ENCODE assay signal across 8 cellular contexts in genomic region chr12:121578230-121579189, GRCh38. TPM values are rescaled to one million over a fixed set of nuclear protein-coding genes. Genes with fewer than 3 reads are reported as not detected.
DNase-seq lines count a peak whose midpoint lies in the region; ATAC-seq, FAIRE-seq and TF ChIP-seq lines count a peak whose summit lies in the region.

No MANE protein-coding gene starts in this region.

- FAIRE-seq in RCC 7860 (lab: Jason Lieb, UNC): no peak

- H3K4me3 Mint-ChIP-seq in activated B cell treated with CpG ODN at 0.5 μM for 24 hours: peak overlapping the region; percentile 95
- peak overlapping the region; percentile 77 to 99 (median 96) for H3K4me3 Mint-ChIP-seq in naive thymus-derived CD8-positive, alpha-beta T cell

- peak; percentile 29 for DNase-seq in activated B cell treated with CpG ODN at 0.5 μM for 24 hours
- no peak for DNase-seq in epithelial cell of proximal tubule (ENCODE audit: low read depth)
- peak in 6 of 10 donors; percentile 26 to 43 (median 34) for DNase-seq in naive thymus-derived CD8-positive, alpha-beta T cell
- DNase-seq in AML-193 (lab: John Stamatoyannopoulos, UW): no peak
- no peak for DNase-seq in RCC 7860 (ENCODE audit: low spot score)
- no peak for DNase-seq in SKM-1 (lab: John Stamatoyannopoulos, UW; ENCODE audit: unreplicated experiment)
- DNase-seq in SKM-1 treated with dmso at 0.1 percent for 144 hours (lab: John Stamatoyannopoulos, UW; ENCODE audit: unreplicated experiment): no peak

- intact Hi-C loops in activated B cell treated with CpG ODN at 0.5 μM for 24 hours (cut with micrococcal nuclease): no loop called here

- CTCF ChIA-PET in activated B cell treated with CpG ODN at 0.5 μM for 24 hours (lab: Charles Lee): interaction anchor here (1.8 to 2.5 kb wide), 4 partner anchors 18 to 79 kb away, joined by 7 to 16 read pairs (median 12); partner anchors contain the start of gene ORAI1

- H3K4me1 Mint-ChIP-seq in activated B cell treated with CpG ODN at 0.5 μM for 24 hours: peaks cover 48% of the 10 kb centered on the region
- H3K4me1 Mint-ChIP-seq in naive thymus-derived CD8-positive, alpha-beta T cell: peaks cover 22 to 40% (median 31%) of the 10 kb centered on the region in 4 donors

- ATAC-seq in activated B cell treated with CpG ODN at 0.5 μM for 24 hours (ENCODE audit: low read depth): peak; percentile 10
- peak; percentile 24 to 29 for ATAC-seq in naive thymus-derived CD8-positive, alpha-beta T cell

- TF ChIP-seq CTCF in GM12875 (IDR thresholded peaks at IDR 0.05; ENCODE audit: borderline replicate concordance, insufficient read depth, low read depth, low read length) (0 out of 2 replicates have a peak, but pooled peaks have one; percentile 3), activated B cell treated with CpG ODN at 0.5 μM for 24 hours (IDR thresholded peaks at IDR 0.05) (no peak), epithelial cell of proximal tubule (conservative IDR thresholded peaks at IDR 0.05; ENCODE audit: low read depth, low read length) (no peak)

- H3K4me3 ChIP-seq in GM12875 (ENCODE audit: low read depth, low read length): peak overlapping the region; percentile 54
- peak overlapping the region; percentile 57 for H3K4me3 ChIP-seq in epithelial cell of proximal tubule (ENCODE audit: low read depth, low read length)

- no peaks in the 10 kb centered on the region for H3K27me3 Mint-ChIP-seq in activated B cell treated with CpG ODN at 0.5 μM for 24 hours
- no peaks in the 10 kb centered on the region for H3K27me3 Mint-ChIP-seq in naive thymus-derived CD8-positive, alpha-beta T cell

- H3K36me3 Mint-ChIP-seq in activated B cell treated with CpG ODN at 0.5 μM for 24 hours (ENCODE audit: low read depth): peaks cover 20% of the 10 kb centered on the region
- peaks cover 0 to 24% (median 9%) of the 10 kb centered on the region in 3 donors for H3K36me3 Mint-ChIP-seq in naive thymus-derived CD8-positive, alpha-beta T cell

- POLR2A ChIA-PET in activated B cell treated with CpG ODN at 0.5 μM for 24 hours (lab: Charles Lee): interaction anchor here (0.6 to 10.7 kb wide), 12 partner anchors 10 to 103 kb away, joined by 3 to 232 read pairs (median 10); partner anchors contain the start of gene ORAI1
- POLR2A ChIA-PET in naive thymus-derived CD8-positive, alpha-beta T cell (lab: Charles Lee): interaction anchor here (1.0 to 10.6 kb wide), 24 partner anchors 9 to 225 kb away, joined by 3 to 150 read pairs (median 8); partner anchors contain the start of genes ORAI1 and SETD1B

- H3K27ac Mint-ChIP-seq in activated B cell treated with CpG ODN at 0.5 μM for 24 hours: peak overlapping the region; percentile 59
- peak overlapping the region in 9 of 10 donors; percentile 80 to 93 (median 87) for H3K27ac Mint-ChIP-seq in naive thymus-derived CD8-positive, alpha-beta T cell

- no peaks in the 10 kb centered on the region for H3K9me3 Mint-ChIP-seq in activated B cell treated with CpG ODN at 0.5 μM for 24 hours
- no peaks in the 10 kb centered on the region for H3K9me3 Mint-ChIP-seq in naive thymus-derived CD8-positive, alpha-beta T cell

RNA-seq across cellular contexts. Expression of gene KDM2B, which starts 2.3 kb away (rescaled TPM):
- 197 and 236 TPM in 2 replicates for total RNA-seq in activated B cell treated with CpG ODN at 0.5 μM for 24 hours
- 23.8 and 33.1 TPM in 2 replicates for total RNA-seq in epithelial cell of proximal tubule
- total RNA-seq in naive thymus-derived CD8-positive, alpha-beta T cell: 10 to 100 TPM; 91.8 to 95.0 TPM
- 10 to 100 TPM; 13.0 to 19.4 (median 18.4) TPM for polyA plus RNA-seq in naive thymus-derived CD8-positive, alpha-beta T cell

RNA-seq across cellular contexts. Expression of gene ORAI1, which starts 47.8 kb away (rescaled TPM):
- total RNA-seq in activated B cell treated with CpG ODN at 0.5 μM for 24 hours (85.8 and 86.3 TPM in 2 replicates), epithelial cell of proximal tubule (19.4 and 20.1 TPM in 2 replicates)
- total RNA-seq in naive thymus-derived CD8-positive, alpha-beta T cell: 10 to 100 TPM; 44.6 to 45.7 TPM
- 100 to 1,000 TPM; 122 to 158 (median 134) TPM for polyA plus RNA-seq in naive thymus-derived CD8-positive, alpha-beta T cell

Comparison
In these comparisons a context has a peak if more than half of its experiments do, and no peak if none do; other contexts are left out.
1. DNase-seq: peak in activated B cell treated with CpG ODN at 0.5 μM for 24 hours (single experiment) and naive thymus-derived CD8-positive, alpha-beta T cell (6 of 10); none in epithelial cell of proximal tubule (single experiment), AML-193 (0 of 2), RCC 7860 (single experiment), SKM-1 (single experiment) and SKM-1 treated with dmso at 0.1 percent for 144 hours (single experiment).